Comparison of ENCODE assay signal across 1 cellular context in the genomic region with DNA sequence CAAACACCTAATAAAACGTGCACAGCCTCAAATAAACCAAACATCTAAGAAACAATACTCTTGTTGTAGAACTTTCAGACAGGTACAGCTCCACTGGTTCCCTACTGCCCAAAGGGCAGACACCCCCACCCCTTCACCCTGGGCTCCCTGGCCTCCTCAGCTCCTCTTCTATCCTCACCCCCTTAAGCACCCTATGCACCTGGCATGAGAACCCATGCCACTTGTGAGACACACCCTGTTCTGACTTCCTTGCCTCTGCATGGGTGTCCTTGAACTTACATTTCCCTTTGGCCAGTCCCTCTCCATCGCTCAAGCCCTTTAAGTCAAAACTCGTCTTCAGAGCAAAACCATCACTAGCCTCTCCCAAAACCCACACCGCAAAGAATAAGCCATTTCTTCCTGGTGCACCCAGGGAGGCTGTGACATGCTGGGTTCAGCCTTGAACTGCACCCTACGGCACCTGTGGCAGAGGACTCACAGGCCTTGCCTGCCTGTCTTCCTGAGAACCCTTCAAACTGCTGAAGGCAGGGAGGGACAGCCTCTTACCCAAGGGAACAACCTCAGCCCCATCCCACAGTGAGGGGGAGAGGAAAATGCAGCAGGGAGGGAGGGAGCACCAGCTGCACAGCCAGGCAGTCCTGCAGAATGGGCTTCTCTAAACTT.
TF ChIP-seq lines count a peak whose summit lies in the region.

No MANE protein-coding gene starts in this region.

TF ChIP-seq in IMR-90, 13 proteins besides CTCF, POLR2A, EP300 and RAD21 (continued from another document):
- TF ChIP-seq, protein P1, sequence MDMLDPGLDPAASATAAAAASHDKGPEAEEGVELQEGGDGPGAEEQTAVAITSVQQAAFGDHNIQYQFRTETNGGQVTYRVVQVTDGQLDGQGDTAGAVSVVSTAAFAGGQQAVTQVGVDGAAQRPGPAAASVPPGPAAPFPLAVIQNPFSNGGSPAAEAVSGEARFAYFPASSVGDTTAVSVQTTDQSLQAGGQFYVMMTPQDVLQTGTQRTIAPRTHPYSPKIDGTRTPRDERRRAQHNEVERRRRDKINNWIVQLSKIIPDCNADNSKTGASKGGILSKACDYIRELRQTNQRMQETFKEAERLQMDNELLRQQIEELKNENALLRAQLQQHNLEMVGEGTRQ (IDR thresholded peaks at IDR 0.05; ENCODE audit: low read depth, low read length), result no peak
- TF ChIP-seq, protein P2, sequence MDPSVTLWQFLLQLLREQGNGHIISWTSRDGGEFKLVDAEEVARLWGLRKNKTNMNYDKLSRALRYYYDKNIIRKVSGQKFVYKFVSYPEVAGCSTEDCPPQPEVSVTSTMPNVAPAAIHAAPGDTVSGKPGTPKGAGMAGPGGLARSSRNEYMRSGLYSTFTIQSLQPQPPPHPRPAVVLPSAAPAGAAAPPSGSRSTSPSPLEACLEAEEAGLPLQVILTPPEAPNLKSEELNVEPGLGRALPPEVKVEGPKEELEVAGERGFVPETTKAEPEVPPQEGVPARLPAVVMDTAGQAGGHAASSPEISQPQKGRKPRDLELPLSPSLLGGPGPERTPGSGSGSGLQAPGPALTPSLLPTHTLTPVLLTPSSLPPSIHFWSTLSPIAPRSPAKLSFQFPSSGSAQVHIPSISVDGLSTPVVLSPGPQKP (IDR thresholded peaks at IDR 0.05; ENCODE audit: borderline replicate concordance, low read depth, low read length), result no peak
- TF ChIP-seq SMC3 (IDR thresholded peaks at IDR 0.05; ENCODE audit: low read depth, low read length) (no peak), MAFK (IDR thresholded peaks at IDR 0.05; ENCODE audit: low read depth, low read length) (no peak), RFX5 (IDR thresholded peaks at IDR 0.05; ENCODE audit: low read depth, low read length) (no peak), BHLHE40 (IDR thresholded peaks at IDR 0.05; ENCODE audit: low read depth, low read length) (no peak), RCOR1 (IDR thresholded peaks at IDR 0.05; ENCODE audit: insufficient replicate concordance, low read length) (no peak), NFE2L2 (IDR thresholded peaks at IDR 0.05; ENCODE audit: low read depth, low read length) (no peak), CHD1 (IDR thresholded peaks at IDR 0.05; ENCODE audit: low read depth, low read length) (no peak)
